In the genomic region with DNA sequence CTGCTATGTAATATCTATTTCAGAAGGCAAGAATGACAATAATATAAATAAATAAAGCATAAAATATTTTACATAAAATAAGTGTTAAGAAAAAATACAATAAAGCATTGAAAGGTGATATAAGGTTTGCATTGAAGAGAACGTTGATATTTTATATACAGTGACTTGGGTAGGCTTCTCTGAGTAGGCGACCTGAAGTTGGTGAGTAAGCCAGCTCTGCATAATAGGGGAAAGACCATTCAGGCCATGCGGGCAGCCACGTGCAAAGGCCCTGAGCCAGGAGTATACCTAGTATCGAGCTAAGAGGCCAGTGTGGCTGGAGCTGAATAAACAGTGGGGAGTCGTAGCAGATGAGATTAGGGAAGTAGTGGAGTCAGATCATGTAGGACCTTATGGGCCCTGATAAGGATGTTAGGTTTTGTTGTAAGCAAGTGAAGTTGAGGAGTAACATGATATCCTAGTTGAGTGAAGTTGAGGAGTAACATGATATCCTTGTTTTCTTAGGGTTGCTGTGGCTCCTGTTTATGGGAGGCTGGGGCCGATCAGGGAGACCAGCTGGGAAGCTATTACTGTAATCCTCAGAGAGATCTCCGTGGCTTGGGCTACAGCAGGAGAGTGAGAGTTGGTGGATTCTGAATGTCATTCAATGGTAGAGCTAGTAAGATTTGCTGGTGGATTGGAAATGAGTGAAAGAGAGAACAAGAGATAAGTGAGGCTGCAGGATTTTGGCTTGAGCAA, we compare ENCODE assay signal across 15 cellular contexts. TPM values are rescaled to one million over a fixed set of nuclear protein-coding genes. Genes with fewer than 3 reads are reported as not detected.
DNase-seq lines count a peak whose midpoint lies in the region; ATAC-seq and TF ChIP-seq lines count a peak whose summit lies in the region.
"Had no signal": no experiment of that assay in that cellular context is flagged by ENCODE, and none has a peak within 500 bp of the region (broad histone marks: within the 10 kb centered on the region; RNA-seq: fewer than 3 reads in every experiment).

No MANE protein-coding gene starts in this region.

- H3K9ac ChIP-seq in KMS-11 (no peak overlapping the region), adipocyte (ENCODE audit: low read length) (no peak overlapping the region)

- TF ChIP-seq CTCF in KMS-11 (conservative IDR thresholded peaks at IDR 0.05; ENCODE audit: low read depth, low read length) (no peak), left lung (IDR thresholded peaks at IDR 0.05) (no peak)

- peaks cover 58% of the 10 kb centered on the region for H3K79me2 ChIP-seq in KMS-11 (ENCODE audit: insufficient read depth, low read depth)

- no peak overlapping the region for H3K4me3 ChIP-seq in KMS-11 (IDR thresholded peaks at IDR 0.05; ENCODE audit: insufficient read depth, low read depth, low read length)
- no peak overlapping the region for H3K4me3 ChIP-seq in adipocyte (ENCODE audit: low read length)
- H3K4me3 ChIP-seq in left lung, result no peak overlapping the region
- H3K4me3 ChIP-seq: lower lobe of right lung, ovary, suprapubic skin had no signal

- H3K27ac ChIP-seq in KMS-11, result no peak overlapping the region
- no peak overlapping the region for H3K27ac ChIP-seq in left lung
- H3K27ac ChIP-seq: lower lobe of right lung, ovary, suprapubic skin had no signal

- intact Hi-C loops in left lung (cut with DNase I) (no loop called here), head of caudate nucleus (cut with DNase I) (no loop called here)

- peak; percentile 15 for ATAC-seq in left lung
- no peak for ATAC-seq in activated T-cell treated with anti-CD3 and anti-CD28 coated beads, Interleukin-2, amount 50 U/mL, for 4 hours
- ATAC-seq: Right ventricle myocardium inferior had no signal

- H3K36me3 ChIP-seq in KMS-11 (ENCODE audit: insufficient read depth), result no peaks in the 10 kb centered on the region
- H3K36me3 ChIP-seq in adipocyte (ENCODE audit: control insufficient read depth, insufficient read depth, low read length, severe bottlenecking), result no peaks in the 10 kb centered on the region
- H3K36me3 ChIP-seq in left lung, result no peaks in the 10 kb centered on the region
- H3K36me3 ChIP-seq: lower lobe of right lung, ovary, suprapubic skin had no signal

- H3K4me3 Mint-ChIP-seq in activated T-cell treated with anti-CD3 and anti-CD28 coated beads, Interleukin-2, amount 50 U/mL, for 4 hours, result no peak overlapping the region

- H4K20me1 ChIP-seq in KMS-11 (ENCODE audit: insufficient read depth), result no peaks in the 10 kb centered on the region

- H3K4me1 ChIP-seq in KMS-11 (ENCODE audit: low read depth, poor library complexity, severe bottlenecking) (peaks cover 91% of the 10 kb centered on the region), adipocyte (ENCODE audit: control insufficient read depth, insufficient read depth, low read length) (no peaks in the 10 kb centered on the region), left lung (no peaks in the 10 kb centered on the region)
- H3K4me1 ChIP-seq: lower lobe of right lung, suprapubic skin had no signal

- peaks cover 8% of the 10 kb centered on the region for H3K27me3 Mint-ChIP-seq in activated T-cell treated with anti-CD3 and anti-CD28 coated beads, Interleukin-2, amount 50 U/mL, for 4 hours (ENCODE audit: low read depth)

- 0 out of 2 replicates have a peak overlapping the region, but pooled peaks have one; percentile 21 for H3K4me2 ChIP-seq in KMS-11

- DNase-seq in DMS 273 (lab: John Stamatoyannopoulos, UW; ENCODE audit: unreplicated experiment), result peak; percentile 98
- peak; percentile 50 for DNase-seq in adipocyte (ENCODE audit: low read depth)
- no peak for DNase-seq in left lung
- DNase-seq in GM03348 (ENCODE audit: low spot score), result no peak
- no peak for DNase-seq in head of caudate nucleus
- DNase-seq in activated CD4-positive, CD25-positive, alpha-beta regulatory T cell treated with anti-CD3 and anti-CD28 coated beads, Interleukin-2, amount 50 U/mL, for 72 hours, result no peak
- DNase-seq in activated T-cell treated with anti-CD3 and anti-CD28 coated beads, Interleukin-2, amount 50 U/mL, for 4 hours, result no peak
- DNase-seq: activated CD4-positive, alpha-beta T cell treated with anti-CD3 and anti-CD28 coated beads for 1 hour; activated effector memory CD4-positive, alpha-beta T cell treated with anti-CD3 and anti-CD28 coated beads, Interleukin-2, amount 50 U/mL, for 16 hours; lower lobe of right lung; NCI-H1930; ovary had no signal

- no peaks in the 10 kb centered on the region for H3K4me1 Mint-ChIP-seq in activated T-cell treated with anti-CD3 and anti-CD28 coated beads, Interleukin-2, amount 50 U/mL, for 4 hours (ENCODE audit: low read depth)

- no peaks in the 10 kb centered on the region for H3K27me3 ChIP-seq in KMS-11 (ENCODE audit: insufficient read depth, low read depth)
- no peaks in the 10 kb centered on the region for H3K27me3 ChIP-seq in adipocyte (replicated peaks; ENCODE audit: control insufficient read depth, insufficient read depth, low read length)
- no peaks in the 10 kb centered on the region for H3K27me3 ChIP-seq in left lung
- H3K27me3 ChIP-seq: ovary, suprapubic skin had no signal

- no peaks in the 10 kb centered on the region for H3K36me3 Mint-ChIP-seq in activated T-cell treated with anti-CD3 and anti-CD28 coated beads, Interleukin-2, amount 50 U/mL, for 4 hours (ENCODE audit: insufficient read depth)

- H3K9me3 Mint-ChIP-seq in activated T-cell treated with anti-CD3 and anti-CD28 coated beads, Interleukin-2, amount 50 U/mL, for 4 hours, result no peaks in the 10 kb centered on the region

- H3K9me3 ChIP-seq in adipocyte (ENCODE audit: control insufficient read depth, low read length), result no peaks in the 10 kb centered on the region
- H3K9me3 ChIP-seq in left lung, result no peaks in the 10 kb centered on the region
- H3K9me3 ChIP-seq: lower lobe of right lung, ovary, suprapubic skin had no signal

- no peak overlapping the region for H2AFZ ChIP-seq in KMS-11 (ENCODE audit: low read depth)

RNA-seq across cellular contexts. Expression of gene KCNK1, which starts 22.0 kb away (rescaled TPM):
- total RNA-seq in left lung, result 10 to 100 TPM; 13.5 to 16.3 TPM
- 1 to 10 TPM; 1.2 to 5.2 (median 3.1) TPM for total RNA-seq in activated T-cell treated with anti-CD3 and anti-CD28 coated beads, Interleukin-2, amount 50 U/mL, for 4 hours

Comparison
In these comparisons a context has a peak if more than half of its experiments do, and no peak if none do; other contexts are left out.
1. DNase-seq: peak in DMS 273 (single experiment) and adipocyte (single experiment); none in left lung (0 of 2), GM03348 (single experiment), head of caudate nucleus (0 of 42), activated CD4-positive, CD25-positive, alpha-beta regulatory T cell treated with anti-CD3 and anti-CD28 coated beads, Interleukin-2, amount 50 U/mL, for 72 hours (single experiment) and activated T-cell treated with anti-CD3 and anti-CD28 coated beads, Interleukin-2, amount 50 U/mL, for 4 hours (single experiment).